15 cellular contexts compared by ENCODE assay signal in genomic region chr9:106482733-106483132, GRCh38.
A peak's percentile ranks its signal among the peaks of the same experiment; 100 is the strongest.
DNase-seq lines count a peak whose midpoint lies in the region; ATAC-seq, FAIRE-seq and TF ChIP-seq lines count a peak whose summit lies in the region.
"Had no signal": no experiment of that assay in that cellular context is flagged by ENCODE, and none has a peak within 500 bp of the region (broad histone marks: within the 10 kb centered on the region; RNA-seq: fewer than 3 reads in every experiment).

No MANE protein-coding gene starts in this region.

- no peak for DNase-seq in GM12891 (ENCODE audit: insufficient read length, low spot score)
- peak; percentile 94 for DNase-seq in RPMI7951 (ENCODE audit: low read depth)
- peak; percentile 83 for DNase-seq in kidney tubule cell (ENCODE audit: low spot score)
- DNase-seq in stimulated activated CD4-positive, alpha-beta T cell treated with anti-CD3 and anti-CD28 coated beads, Interleukin-2, amount 100 ng/mL, for 24 hours: no peak
- no peak for DNase-seq in NCI-H1694 (lab: John Stamatoyannopoulos, UW)
- no peak for DNase-seq in NCI-H187 treated with DMSO at 0.1 percent for 48 hours (lab: John Stamatoyannopoulos, UW)
- DNase-seq: activated T-cell treated with anti-CD3 and anti-CD28 coated beads, Interleukin-2, amount 50 U/mL, for 1 hour; NCI-H1436 treated with DMSO at 0.1 percent for 48 hours; thyroid gland had no signal

- ATAC-seq in HG02884 (IDR thresholded peaks at IDR 0.05; ENCODE audit: unreplicated experiment) (peak; percentile 52), HG03571 (IDR thresholded peaks at IDR 0.05; ENCODE audit: unreplicated experiment) (no peak)
- ATAC-seq: GM23338, left lobe of liver, Panc1 had no signal

- FAIRE-seq in GM12891 (lab: Jason Lieb, UNC): no peak
- FAIRE-seq: D721Med had no signal

- no peak for TF ChIP-seq POLR2A in GM12891 (IDR thresholded peaks at IDR 0.05; ENCODE audit: low read depth, low read length)

TF ChIP-seq in GM12891, 5 proteins besides CTCF, POLR2A, EP300 and RAD21:
- TF ChIP-seq TAF1 (IDR thresholded peaks at IDR 0.05; ENCODE audit: low read depth, low read length) (no peak), SPI1 (IDR thresholded peaks at IDR 0.05; ENCODE audit: low read depth, low read length) (peak; percentile 53), PAX5 (IDR thresholded peaks at IDR 0.05; ENCODE audit: insufficient read depth, low read length, severe bottlenecking) (no peak)

Comparison
In these comparisons a context has a peak if more than half of its experiments do, and no peak if none do; other contexts are left out.
1. DNase-seq: peak in RPMI7951 (single experiment) and kidney tubule cell (single experiment); none in GM12891 (single experiment), stimulated activated CD4-positive, alpha-beta T cell treated with anti-CD3 and anti-CD28 coated beads, Interleukin-2, amount 100 ng/mL, for 24 hours (0 of 2), NCI-H1694 (single experiment) and NCI-H187 treated with DMSO at 0.1 percent for 48 hours (single experiment).